In genomic region chr5:146089287-146089686, GRCh38 we compare ENCODE assay signal across 2 cellular contexts.
TF ChIP-seq lines count a peak whose summit lies in the region.

No MANE protein-coding gene starts in this region.

TF ChIP-seq in HepG2, 621 proteins besides CTCF, POLR2A, EP300 and RAD21:
- TF ChIP-seq FOXJ3 (CRISPR knock-in tag; IDR thresholded peaks at IDR 0.05; ENCODE audit: borderline replicate concordance) (no peak), FIP1L1 (IDR thresholded peaks at IDR 0.05; ENCODE audit: borderline replicate concordance, insufficient read depth, low read depth, low read length) (no peak), ZNF629 (CRISPR knock-in tag; conservative IDR thresholded peaks at IDR 0.05) (0 out of 2 replicates have a peak, but pooled peaks have one; percentile 12)

TF ChIP-seq in K562, 482 proteins besides CTCF, POLR2A, EP300 and RAD21:
- TF ChIP-seq, protein P1, sequence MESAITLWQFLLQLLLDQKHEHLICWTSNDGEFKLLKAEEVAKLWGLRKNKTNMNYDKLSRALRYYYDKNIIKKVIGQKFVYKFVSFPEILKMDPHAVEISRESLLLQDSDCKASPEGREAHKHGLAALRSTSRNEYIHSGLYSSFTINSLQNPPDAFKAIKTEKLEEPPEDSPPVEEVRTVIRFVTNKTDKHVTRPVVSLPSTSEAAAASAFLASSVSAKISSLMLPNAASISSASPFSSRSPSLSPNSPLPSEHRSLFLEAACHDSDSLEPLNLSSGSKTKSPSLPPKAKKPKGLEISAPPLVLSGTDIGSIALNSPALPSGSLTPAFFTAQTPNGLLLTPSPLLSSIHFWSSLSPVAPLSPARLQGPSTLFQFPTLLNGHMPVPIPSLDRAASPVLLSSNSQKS (CRISPR knock-in tag; IDR thresholded peaks at IDR 0.05): no peak
- no peak for TF ChIP-seq NR2C2 (CRISPR knock-in tag; IDR thresholded peaks at IDR 0.05)
- TF ChIP-seq NR2C2 (tag; IDR thresholded peaks at IDR 0.05): no peak
- TF ChIP-seq GTF2B (IDR thresholded peaks at IDR 0.05; ENCODE audit: extremely low read depth, insufficient read length): no peak
- TF ChIP-seq KDM1A (IDR thresholded peaks at IDR 0.05): peak in 1 of 2 experiments; percentile 9; a peak in 1 of 4 replicates
- TF ChIP-seq RBM25 (IDR thresholded peaks at IDR 0.05; ENCODE audit: low read depth, low read length, severe bottlenecking): peak; percentile 91
- TF ChIP-seq SNIP1 (IDR thresholded peaks at IDR 0.05; ENCODE audit: low read depth): no peak
- TF ChIP-seq, protein P2, sequence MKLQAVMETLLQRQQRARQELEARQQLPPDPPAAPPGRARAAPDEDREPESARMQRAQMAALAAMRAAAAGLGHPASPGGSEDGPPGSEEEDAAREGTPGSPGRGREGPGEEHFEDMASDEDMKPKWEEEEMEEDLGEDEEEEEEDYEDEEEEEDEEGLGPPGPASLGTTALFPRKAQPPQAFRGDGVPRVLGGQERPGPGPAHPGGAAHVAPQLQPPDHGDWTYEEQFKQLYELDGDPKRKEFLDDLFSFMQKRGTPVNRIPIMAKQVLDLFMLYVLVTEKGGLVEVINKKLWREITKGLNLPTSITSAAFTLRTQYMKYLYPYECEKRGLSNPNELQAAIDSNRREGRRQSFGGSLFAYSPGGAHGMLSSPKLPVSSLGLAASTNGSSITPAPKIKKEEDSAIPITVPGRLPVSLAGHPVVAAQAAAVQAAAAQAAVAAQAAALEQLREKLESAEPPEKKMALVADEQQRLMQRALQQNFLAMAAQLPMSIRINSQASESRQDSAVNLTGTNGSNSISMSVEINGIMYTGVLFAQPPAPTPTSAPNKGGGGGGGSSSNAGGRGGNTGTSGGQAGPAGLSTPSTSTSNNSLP (IDR thresholded peaks at IDR 0.05; ENCODE audit: borderline replicate concordance, low read depth, low read length): no peak
- TF ChIP-seq CHD4 (IDR thresholded peaks at IDR 0.05; ENCODE audit: insufficient read depth, insufficient replicate concordance, low read depth, low read length, poor library complexity, severe bottlenecking): no peak
TF ChIP-seq in K562: peak in this region for 2.
